In genomic region chr19:39974377-39975155, GRCh38 we compare ENCODE assay signal across 20 cellular contexts. TPM values are rescaled to one million over a fixed set of nuclear protein-coding genes. Genes with fewer than 3 reads are reported as not detected.
DNase-seq lines count a peak whose midpoint lies in the region; ATAC-seq, FAIRE-seq and TF ChIP-seq lines count a peak whose summit lies in the region.
"Had no signal": no experiment of that assay in that cellular context is flagged by ENCODE, and none has a peak within 500 bp of the region (broad histone marks: within the 10 kb centered on the region; RNA-seq: fewer than 3 reads in every experiment).

No MANE protein-coding gene starts in this region.

- no peak for DNase-seq in activated naive CD4-positive, alpha-beta T cell treated with anti-CD3 and anti-CD28 coated beads, Interleukin-2, amount 50 U/mL, for 72 hours (ENCODE audit: low spot score in 2 of 2)
- DNase-seq in neural progenitor cell (ENCODE audit: low spot score), result no peak
- no peak for DNase-seq in brain microvascular endothelial cell
- DNase-seq in neuronal stem cell (ENCODE audit: low spot score), result no peak
- DNase-seq in frontal cortex (ENCODE audit: low spot score in 2 of 2), result no peak
- DNase-seq: DMS79 treated with DMSO at 0.1 percent for 48 hours; MV-4-11; NCI-H1417 treated with DMSO at 0.1 percent for 48 hours; NCI-H2029; NCI-H2171; NCI-H446; NK-92 treated with Interleukin-12 subunit alpha and Interleukin-12 subunit beta, amount 100 ng/mL, for 24 hours; OCI-M1 had no signal

- no peak overlapping the region for H2AK5ac ChIP-seq in neuronal stem cell (ENCODE audit: low read depth, low read length)

- no CpG with 5 or more reads among the region's 24 CpGs for WGBS in neuronal stem cell (ENCODE audit: extremely low coverage in 2 of 2, insufficient read length in 2 of 2, insufficient replicate concordance in 1 of 2), 2 donors

- no peaks in the 10 kb centered on the region for H3K9me3 ChIP-seq in neural progenitor cell (ENCODE audit: low read depth)
- H3K9me3 ChIP-seq in neuronal stem cell (replicated peaks in 1 of 2; ENCODE audit: control insufficient read depth in 2 of 2, insufficient read depth in 1 of 2, low read depth in 1 of 2, low read length in 2 of 2), result no peaks in the 10 kb centered on the region
- H3K9me3 ChIP-seq: HAP-1 had no signal

- no peaks in the 10 kb centered on the region for H3F3A ChIP-seq in neural progenitor cell (ENCODE audit: low read depth)

- no peak overlapping the region for H4K8ac ChIP-seq in neuronal stem cell (ENCODE audit: low read depth, low read length)

- H3K9ac ChIP-seq in neural progenitor cell, result no peak overlapping the region
- H3K9ac ChIP-seq in neuronal stem cell (ENCODE audit: low read depth, low read length, poor library complexity), result no peak overlapping the region

- H2AFZ ChIP-seq in neural progenitor cell (replicated peaks) (no peak overlapping the region), neuronal stem cell (ENCODE audit: low read length) (no peak overlapping the region)

- H3K14ac ChIP-seq in neuronal stem cell (ENCODE audit: low read length), result no peak overlapping the region

- no peak overlapping the region for H2BK5ac ChIP-seq in neuronal stem cell (ENCODE audit: low read length)

- ATAC-seq in activated naive CD4-positive, alpha-beta T cell treated with anti-CD3 and anti-CD28 coated beads, Interleukin-2, amount 50 U/mL, for 72 hours, result no peak
- no peak for ATAC-seq in HG03108 (IDR thresholded peaks at IDR 0.05; ENCODE audit: unreplicated experiment)

- H3K4me1 Mint-ChIP-seq in activated naive CD4-positive, alpha-beta T cell treated with anti-CD3 and anti-CD28 coated beads, Interleukin-2, amount 50 U/mL, for 24 hours, result peaks cover 46% of the 10 kb centered on the region
- H3K4me1 Mint-ChIP-seq in brain, result peaks cover 30% of the 10 kb centered on the region
- peaks cover 17% of the 10 kb centered on the region for H3K4me1 Mint-ChIP-seq in neural progenitor cell

- H3K18ac ChIP-seq in neuronal stem cell (ENCODE audit: low read length), result no peak overlapping the region

- no peak overlapping the region for H3K23ac ChIP-seq in neuronal stem cell (ENCODE audit: low read depth, low read length, poor library complexity)

- no peak overlapping the region for H4K91ac ChIP-seq in neuronal stem cell (ENCODE audit: low read depth, low read length, poor library complexity)

- peaks cover 8% of the 10 kb centered on the region for H3K4me1 ChIP-seq in neural progenitor cell
- peaks cover 5 to 8% of the 10 kb centered on the region in 2 donors for H3K4me1 ChIP-seq in neuronal stem cell (ENCODE audit: control insufficient read depth in 2 of 2, insufficient read depth in 1 of 2, low read depth in 1 of 2, low read length in 2 of 2)

- peaks cover 31% of the 10 kb centered on the region for H3K36me3 Mint-ChIP-seq in activated naive CD4-positive, alpha-beta T cell treated with anti-CD3 and anti-CD28 coated beads, Interleukin-2, amount 50 U/mL, for 24 hours
- peaks cover 46 to 58% of the 10 kb centered on the region in 2 donors for H3K36me3 Mint-ChIP-seq in activated naive CD4-positive, alpha-beta T cell treated with anti-CD3 and anti-CD28 coated beads, Interleukin-2, amount 50 U/mL, for 72 hours
- H3K36me3 Mint-ChIP-seq in brain, result peaks cover 80% of the 10 kb centered on the region
- H3K36me3 Mint-ChIP-seq in neural progenitor cell, result peaks cover 43% of the 10 kb centered on the region

- no peak overlapping the region for H3K4ac ChIP-seq in neuronal stem cell (ENCODE audit: low read length)

- H2BK120ac ChIP-seq in neuronal stem cell (ENCODE audit: low read depth, low read length), result no peak overlapping the region

- H3K79me1 ChIP-seq in neuronal stem cell (ENCODE audit: low read depth, low read length), result peaks cover 13% of the 10 kb centered on the region

- peak overlapping the region; percentile 55 for H3K27ac Mint-ChIP-seq in activated naive CD4-positive, alpha-beta T cell treated with anti-CD3 and anti-CD28 coated beads, Interleukin-2, amount 50 U/mL, for 24 hours
- H3K27ac Mint-ChIP-seq in activated naive CD4-positive, alpha-beta T cell treated with anti-CD3 and anti-CD28 coated beads, Interleukin-2, amount 50 U/mL, for 72 hours, result peak overlapping the region in 1 of 2 donors; percentile 72
- H3K27ac Mint-ChIP-seq in brain (no peak overlapping the region), neural progenitor cell (no peak overlapping the region)

- no peak overlapping the region for H3K4me3 Mint-ChIP-seq in activated naive CD4-positive, alpha-beta T cell treated with anti-CD3 and anti-CD28 coated beads, Interleukin-2, amount 50 U/mL, for 24 hours
- peak overlapping the region in 3 of 5 experiments; percentile 22 to 75 (median 71) for H3K4me3 Mint-ChIP-seq in brain
- peak overlapping the region; percentile 46 for H3K4me3 Mint-ChIP-seq in neural progenitor cell

- no peak overlapping the region for H3K4me3 ChIP-seq in neural progenitor cell
- H3K4me3 ChIP-seq in brain microvascular endothelial cell (ENCODE audit: low read depth, low read length), result no peak overlapping the region
- no peak overlapping the region for H3K4me3 ChIP-seq in neuronal stem cell (ENCODE audit: low read length in 2 of 2)
- H3K4me3 ChIP-seq: HAP-1 had no signal

- H3K79me2 ChIP-seq in neural progenitor cell (ENCODE audit: low read depth), result peaks cover 26% of the 10 kb centered on the region

- no peaks in the 10 kb centered on the region for H3K9me3 Mint-ChIP-seq in activated naive CD4-positive, alpha-beta T cell treated with anti-CD3 and anti-CD28 coated beads, Interleukin-2, amount 50 U/mL, for 24 hours
- no peaks in the 10 kb centered on the region for H3K9me3 Mint-ChIP-seq in activated naive CD4-positive, alpha-beta T cell treated with anti-CD3 and anti-CD28 coated beads, Interleukin-2, amount 50 U/mL, for 72 hours
- peaks cover 0 to 8% (median 3%) of the 10 kb centered on the region in 5 experiments for H3K9me3 Mint-ChIP-seq in brain
- no peaks in the 10 kb centered on the region for H3K9me3 Mint-ChIP-seq in neural progenitor cell

- H3K4me2 ChIP-seq in neural progenitor cell (no peak overlapping the region), neuronal stem cell (ENCODE audit: insufficient read depth, low read length, poor library complexity, severe bottlenecking) (no peak overlapping the region)

- no peak for FAIRE-seq in frontal cortex (lab: Jason Lieb, UNC)
- FAIRE-seq: HTR-8/SVneo had no signal

- H3K36me3 ChIP-seq in neural progenitor cell (peaks cover 9% of the 10 kb centered on the region), brain microvascular endothelial cell (replicated peaks) (peaks cover 59% of the 10 kb centered on the region), neuronal stem cell (replicated peaks in 1 of 2; ENCODE audit: control insufficient read depth in 2 of 2, insufficient read depth in 2 of 2, low read length in 2 of 2) (peaks cover 43 to 64% of the 10 kb centered on the region in 2 donors)

- H3K27me3 Mint-ChIP-seq in activated naive CD4-positive, alpha-beta T cell treated with anti-CD3 and anti-CD28 coated beads, Interleukin-2, amount 50 U/mL, for 24 hours, result no peaks in the 10 kb centered on the region
- H3K27me3 Mint-ChIP-seq in brain (peaks cover 8% of the 10 kb centered on the region), neural progenitor cell (ENCODE audit: insufficient read depth, low read depth) (peaks cover 12% of the 10 kb centered on the region)

- no peak overlapping the region for H3K27ac ChIP-seq in neural progenitor cell
- no peak overlapping the region for H3K27ac ChIP-seq in brain microvascular endothelial cell
- H3K27ac ChIP-seq in neuronal stem cell (replicated peaks; ENCODE audit: low read length), result no peak overlapping the region
- H3K27ac ChIP-seq: HL-60 had no signal

- no peaks in the 10 kb centered on the region for H4K20me1 ChIP-seq in neural progenitor cell (ENCODE audit: low read depth)

- no peak overlapping the region for H2BK15ac ChIP-seq in neuronal stem cell (ENCODE audit: low read length)

- H3K27me3 ChIP-seq in neural progenitor cell, result no peaks in the 10 kb centered on the region
- H3K27me3 ChIP-seq in brain microvascular endothelial cell (replicated peaks), result no peaks in the 10 kb centered on the region
- no peaks in the 10 kb centered on the region for H3K27me3 ChIP-seq in neuronal stem cell (ENCODE audit: control insufficient read depth in 3 of 3, insufficient read depth in 3 of 3, low read depth in 1 of 3, low read length in 3 of 3)

- in situ Hi-C loops in brain microvascular endothelial cell (cut with HindIII; ENCODE audit: low pct_ligation_motif_present, low sequenced_read_pairs), result no loop called here

- TF ChIP-seq CTCF in brain (conservative IDR thresholded peaks at IDR 0.05) (no peak), neural progenitor cell (IDR thresholded peaks at IDR 0.05) (no peak), brain microvascular endothelial cell (IDR thresholded peaks at IDR 0.05; ENCODE audit: low read depth, low read length, missing control alignments) (no peak)

- no peak overlapping the region for H2BK12ac ChIP-seq in neuronal stem cell (ENCODE audit: low read length)

RNA-seq across cellular contexts. Expression of gene PSMC4, which starts 3.6 kb away (rescaled TPM):
- 100 to 1,000 TPM in 1 of 2 donors, 10 to 100 TPM in 1; 93.6 to 114 TPM for total RNA-seq in activated naive CD4-positive, alpha-beta T cell treated with anti-CD3 and anti-CD28 coated beads, Interleukin-2, amount 50 U/mL, for 72 hours
- 99.9 TPM for polyA plus RNA-seq in brain (ENCODE audit: insufficient read depth, low read depth, low replicate concordance)
- total RNA-seq in neural progenitor cell (ENCODE audit: low replicate concordance), result 68.7 and 85.1 TPM in 2 replicates
- 53.0 TPM for polyA plus RNA-seq in neuronal stem cell (2013, experiment 1 of 2)
- polyA plus RNA-seq in neuronal stem cell (2013, experiment 2 of 2), result 55.0 TPM
- 99.9 TPM for total RNA-seq in frontal cortex

RNA-seq across cellular contexts. Expression of gene ZNF546, which starts 22.3 kb away (rescaled TPM):
- 1 to 10 TPM; 3.1 to 4.7 TPM for total RNA-seq in activated naive CD4-positive, alpha-beta T cell treated with anti-CD3 and anti-CD28 coated beads, Interleukin-2, amount 50 U/mL, for 72 hours
- polyA plus RNA-seq in brain (ENCODE audit: insufficient read depth, low read depth, low replicate concordance), result 0.29 TPM
- total RNA-seq in neural progenitor cell (ENCODE audit: low replicate concordance) (5.0 and 8.2 TPM in 2 replicates), frontal cortex (15.9 TPM)
- polyA plus RNA-seq in neuronal stem cell (2013, experiment 1 of 2), result 0.93 TPM
- polyA plus RNA-seq in neuronal stem cell (2013, experiment 2 of 2), result 0.83 TPM

RNA-seq across cellular contexts. Expression of gene FCGBP, which starts 40.1 kb away (rescaled TPM):
- 1 to 10 TPM; 4.6 to 8.2 TPM for total RNA-seq in activated naive CD4-positive, alpha-beta T cell treated with anti-CD3 and anti-CD28 coated beads, Interleukin-2, amount 50 U/mL, for 72 hours
- polyA plus RNA-seq in brain (ENCODE audit: insufficient read depth, low read depth, low replicate concordance), result 12.3 TPM
- total RNA-seq in neural progenitor cell (ENCODE audit: low replicate concordance) (0.06 and 0.22 TPM in 2 replicates), frontal cortex (0.82 TPM)
- 0.28 TPM for polyA plus RNA-seq in neuronal stem cell (2013, experiment 1 of 2)
- polyA plus RNA-seq in neuronal stem cell (2013, experiment 2 of 2), result 0.29 TPM
- total RNA-seq: A172 had no signal
